Comparison of ENCODE assay signal across 1 cellular context in genomic region chr11:120126543-120126942, GRCh38.
TF ChIP-seq lines count a peak whose summit lies in the region.

No MANE protein-coding gene starts in this region.

TF ChIP-seq in K562, 482 proteins besides CTCF, POLR2A, EP300 and RAD21 (continued from another document and continues in another):
- TF ChIP-seq ZBTB11 (CRISPR knock-in tag; IDR thresholded peaks at IDR 0.05) (0 out of 6 replicates have a peak, but pooled peaks of 1 of the 3 experiments have one; percentile 31), HDAC3 (IDR thresholded peaks at IDR 0.05; ENCODE audit: borderline replicate concordance, partially characterized antibody) (no peak), MAX (CRISPR knock-in tag; IDR thresholded peaks at IDR 0.05) (no peak), BRF2 (IDR thresholded peaks at IDR 0.05; ENCODE audit: borderline replicate concordance, insufficient read depth, insufficient read length) (no peak), HMGXB4 (CRISPR knock-in tag; IDR thresholded peaks at IDR 0.05) (no peak), ZNF124 (CRISPR knock-in tag; IDR thresholded peaks at IDR 0.05) (no peak), ETV6 (IDR thresholded peaks at IDR 0.05; ENCODE audit: borderline replicate concordance in 1 of 2, low read depth in 2 of 2, low read length in 1 of 2) (no peak), ETV6 (CRISPR knock-in tag; IDR thresholded peaks at IDR 0.05; ENCODE audit: borderline replicate concordance) (no peak), NFIC (IDR thresholded peaks at IDR 0.05) (peak; percentile 68), CCNT2 (IDR thresholded peaks at IDR 0.05; ENCODE audit: borderline replicate concordance, extremely low read depth, insufficient read length, low read depth, low read length) (peak; percentile 26), DEAF1 (CRISPR knock-in tag; IDR thresholded peaks at IDR 0.05) (no peak), KLF16 (IDR thresholded peaks at IDR 0.05) (peak; percentile 82), NCOR1 (IDR thresholded peaks at IDR 0.05) (peak; percentile 80), ZNF23 (CRISPR knock-in tag; IDR thresholded peaks at IDR 0.05) (no peak), TAF7 (tag; IDR thresholded peaks at IDR 0.05) (no peak), ZNF224 (CRISPR knock-in tag; IDR thresholded peaks at IDR 0.05) (no peak), SMARCA4 (IDR thresholded peaks at IDR 0.05) (peak; percentile 48; the same call in 1 of the 2 replicates), ZNF766 (CRISPR knock-in tag; conservative IDR thresholded peaks at IDR 0.05) (peak; percentile 54; the same call in 1 of the 2 replicates), RBM25 (IDR thresholded peaks at IDR 0.05; ENCODE audit: low read depth, low read length, severe bottlenecking) (no peak), HMGN3 (IDR thresholded peaks at IDR 0.05; ENCODE audit: borderline replicate concordance, extremely low read depth, insufficient read length, low read depth, low read length) (no peak), POLR2G (IDR thresholded peaks at IDR 0.05; ENCODE audit: low read depth, low read length) (no peak), TAL1 (IDR thresholded peaks at IDR 0.05) (peak; percentile 89), CBFA2T3 (IDR thresholded peaks at IDR 0.05) (peak; percentile 90), CAMTA2 (CRISPR knock-in tag; conservative IDR thresholded peaks at IDR 0.05) (no peak), FOXM1 (IDR thresholded peaks at IDR 0.05; ENCODE audit: low read depth) (peak; percentile 82; the same call in 1 of the 2 replicates), FOXM1 (CRISPR knock-in tag; IDR thresholded peaks at IDR 0.05; ENCODE audit: low read depth) (no peak)
- TF ChIP-seq, protein P1, sequence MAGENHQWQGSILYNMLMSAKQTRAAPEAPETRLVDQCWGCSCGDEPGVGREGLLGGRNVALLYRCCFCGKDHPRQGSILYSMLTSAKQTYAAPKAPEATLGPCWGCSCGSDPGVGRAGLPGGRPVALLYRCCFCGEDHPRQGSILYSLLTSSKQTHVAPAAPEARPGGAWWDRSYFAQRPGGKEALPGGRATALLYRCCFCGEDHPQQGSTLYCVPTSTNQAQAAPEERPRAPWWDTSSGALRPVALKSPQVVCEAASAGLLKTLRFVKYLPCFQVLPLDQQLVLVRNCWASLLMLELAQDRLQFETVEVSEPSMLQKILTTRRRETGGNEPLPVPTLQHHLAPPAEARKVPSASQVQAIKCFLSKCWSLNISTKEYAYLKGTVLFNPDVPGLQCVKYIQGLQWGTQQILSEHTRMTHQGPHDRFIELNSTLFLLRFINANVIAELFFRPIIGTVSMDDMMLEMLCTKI (IDR thresholded peaks at IDR 0.05; ENCODE audit: partially characterized antibody): no peak
- TF ChIP-seq, protein P2, sequence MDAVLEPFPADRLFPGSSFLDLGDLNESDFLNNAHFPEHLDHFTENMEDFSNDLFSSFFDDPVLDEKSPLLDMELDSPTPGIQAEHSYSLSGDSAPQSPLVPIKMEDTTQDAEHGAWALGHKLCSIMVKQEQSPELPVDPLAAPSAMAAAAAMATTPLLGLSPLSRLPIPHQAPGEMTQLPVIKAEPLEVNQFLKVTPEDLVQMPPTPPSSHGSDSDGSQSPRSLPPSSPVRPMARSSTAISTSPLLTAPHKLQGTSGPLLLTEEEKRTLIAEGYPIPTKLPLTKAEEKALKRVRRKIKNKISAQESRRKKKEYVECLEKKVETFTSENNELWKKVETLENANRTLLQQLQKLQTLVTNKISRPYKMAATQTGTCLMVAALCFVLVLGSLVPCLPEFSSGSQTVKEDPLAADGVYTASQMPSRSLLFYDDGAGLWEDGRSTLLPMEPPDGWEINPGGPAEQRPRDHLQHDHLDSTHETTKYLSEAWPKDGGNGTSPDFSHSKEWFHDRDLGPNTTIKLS (IDR thresholded peaks at IDR 0.05; ENCODE audit: borderline replicate concordance, low read depth): no peak
- TF ChIP-seq, protein P3, sequence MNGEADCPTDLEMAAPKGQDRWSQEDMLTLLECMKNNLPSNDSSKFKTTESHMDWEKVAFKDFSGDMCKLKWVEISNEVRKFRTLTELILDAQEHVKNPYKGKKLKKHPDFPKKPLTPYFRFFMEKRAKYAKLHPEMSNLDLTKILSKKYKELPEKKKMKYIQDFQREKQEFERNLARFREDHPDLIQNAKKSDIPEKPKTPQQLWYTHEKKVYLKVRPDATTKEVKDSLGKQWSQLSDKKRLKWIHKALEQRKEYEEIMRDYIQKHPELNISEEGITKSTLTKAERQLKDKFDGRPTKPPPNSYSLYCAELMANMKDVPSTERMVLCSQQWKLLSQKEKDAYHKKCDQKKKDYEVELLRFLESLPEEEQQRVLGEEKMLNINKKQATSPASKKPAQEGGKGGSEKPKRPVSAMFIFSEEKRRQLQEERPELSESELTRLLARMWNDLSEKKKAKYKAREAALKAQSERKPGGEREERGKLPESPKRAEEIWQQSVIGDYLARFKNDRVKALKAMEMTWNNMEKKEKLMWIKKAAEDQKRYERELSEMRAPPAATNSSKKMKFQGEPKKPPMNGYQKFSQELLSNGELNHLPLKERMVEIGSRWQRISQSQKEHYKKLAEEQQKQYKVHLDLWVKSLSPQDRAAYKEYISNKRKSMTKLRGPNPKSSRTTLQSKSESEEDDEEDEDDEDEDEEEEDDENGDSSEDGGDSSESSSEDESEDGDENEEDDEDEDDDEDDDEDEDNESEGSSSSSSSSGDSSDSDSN (IDR thresholded peaks at IDR 0.05; ENCODE audit: borderline replicate concordance in 1 of 2, low read depth in 2 of 2, low read length in 2 of 2): no peak
- TF ChIP-seq, protein P4, sequence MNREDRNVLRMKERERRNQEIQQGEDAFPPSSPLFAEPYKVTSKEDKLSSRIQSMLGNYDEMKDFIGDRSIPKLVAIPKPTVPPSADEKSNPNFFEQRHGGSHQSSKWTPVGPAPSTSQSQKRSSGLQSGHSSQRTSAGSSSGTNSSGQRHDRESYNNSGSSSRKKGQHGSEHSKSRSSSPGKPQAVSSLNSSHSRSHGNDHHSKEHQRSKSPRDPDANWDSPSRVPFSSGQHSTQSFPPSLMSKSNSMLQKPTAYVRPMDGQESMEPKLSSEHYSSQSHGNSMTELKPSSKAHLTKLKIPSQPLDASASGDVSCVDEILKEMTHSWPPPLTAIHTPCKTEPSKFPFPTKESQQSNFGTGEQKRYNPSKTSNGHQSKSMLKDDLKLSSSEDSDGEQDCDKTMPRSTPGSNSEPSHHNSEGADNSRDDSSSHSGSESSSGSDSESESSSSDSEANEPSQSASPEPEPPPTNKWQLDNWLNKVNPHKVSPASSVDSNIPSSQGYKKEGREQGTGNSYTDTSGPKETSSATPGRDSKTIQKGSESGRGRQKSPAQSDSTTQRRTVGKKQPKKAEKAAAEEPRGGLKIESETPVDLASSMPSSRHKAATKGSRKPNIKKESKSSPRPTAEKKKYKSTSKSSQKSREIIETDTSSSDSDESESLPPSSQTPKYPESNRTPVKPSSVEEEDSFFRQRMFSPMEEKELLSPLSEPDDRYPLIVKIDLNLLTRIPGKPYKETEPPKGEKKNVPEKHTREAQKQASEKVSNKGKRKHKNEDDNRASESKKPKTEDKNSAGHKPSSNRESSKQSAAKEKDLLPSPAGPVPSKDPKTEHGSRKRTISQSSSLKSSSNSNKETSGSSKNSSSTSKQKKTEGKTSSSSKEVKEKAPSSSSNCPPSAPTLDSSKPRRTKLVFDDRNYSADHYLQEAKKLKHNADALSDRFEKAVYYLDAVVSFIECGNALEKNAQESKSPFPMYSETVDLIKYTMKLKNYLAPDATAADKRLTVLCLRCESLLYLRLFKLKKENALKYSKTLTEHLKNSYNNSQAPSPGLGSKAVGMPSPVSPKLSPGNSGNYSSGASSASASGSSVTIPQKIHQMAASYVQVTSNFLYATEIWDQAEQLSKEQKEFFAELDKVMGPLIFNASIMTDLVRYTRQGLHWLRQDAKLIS (CRISPR knock-in tag; IDR thresholded peaks at IDR 0.05): no peak
- TF ChIP-seq, protein P5, sequence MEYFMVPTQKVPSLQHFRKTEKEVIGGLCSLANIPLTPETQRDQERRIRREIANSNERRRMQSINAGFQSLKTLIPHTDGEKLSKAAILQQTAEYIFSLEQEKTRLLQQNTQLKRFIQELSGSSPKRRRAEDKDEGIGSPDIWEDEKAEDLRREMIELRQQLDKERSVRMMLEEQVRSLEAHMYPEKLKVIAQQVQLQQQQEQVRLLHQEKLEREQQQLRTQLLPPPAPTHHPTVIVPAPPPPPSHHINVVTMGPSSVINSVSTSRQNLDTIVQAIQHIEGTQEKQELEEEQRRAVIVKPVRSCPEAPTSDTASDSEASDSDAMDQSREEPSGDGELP (CRISPR knock-in tag; IDR thresholded peaks at IDR 0.05; ENCODE audit: borderline replicate concordance): 0 out of 2 replicates have a peak, but pooled peaks have one; percentile 27
